9 cellular contexts compared by ENCODE assay signal in the genomic region with DNA sequence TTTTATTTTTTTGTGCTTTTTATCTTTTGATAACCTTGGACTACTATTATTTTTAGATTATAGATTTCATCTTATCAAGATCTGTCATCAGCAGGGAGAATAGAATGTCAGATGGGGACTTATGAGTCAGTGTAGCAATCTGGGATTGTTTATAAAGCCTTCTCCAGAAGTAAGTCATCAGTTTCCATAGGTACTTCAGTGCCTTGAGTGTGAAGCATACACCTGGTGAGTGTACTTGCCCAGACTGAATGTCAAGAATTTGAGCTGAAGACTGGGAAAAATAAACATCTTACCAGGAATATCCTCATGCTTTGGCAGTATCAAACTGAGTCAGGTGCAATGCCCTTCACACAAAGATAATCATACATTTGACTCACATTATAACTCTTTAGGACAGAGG. TPM values are rescaled to one million over a fixed set of nuclear protein-coding genes. Genes with fewer than 3 reads are reported as not detected.
A peak's percentile ranks its signal among the peaks of the same experiment; 100 is the strongest.
DNase-seq lines count a peak whose midpoint lies in the region; ATAC-seq and TF ChIP-seq lines count a peak whose summit lies in the region.
"Had no signal": no experiment of that assay in that cellular context is flagged by ENCODE, and none has a peak within 500 bp of the region (broad histone marks: within the 10 kb centered on the region; RNA-seq: fewer than 3 reads in every experiment).

No MANE protein-coding gene starts in this region.

- peak in 3 of 4 donors; percentile 36 to 96 (median 58) for TF ChIP-seq EP300 in upper lobe of left lung (IDR thresholded peaks at IDR 0.05)

- H3K9me3 Mint-ChIP-seq in activated naive CD4-positive, alpha-beta T cell treated with anti-CD3 and anti-CD28 coated beads, Interleukin-2, amount 50 U/mL, for 72 hours = peaks cover 0 to 3% of the 10 kb centered on the region in 2 donors

- H3K9ac ChIP-seq in iPS-18a (ENCODE audit: low read length) = no peak overlapping the region

- H3K9me3 ChIP-seq in SJCRH30 (replicated peaks) = no peaks in the 10 kb centered on the region
- no peaks in the 10 kb centered on the region for H3K9me3 ChIP-seq in iPS-18a (ENCODE audit: control insufficient read depth, low read depth, low read length)
- no peaks in the 10 kb centered on the region for H3K9me3 ChIP-seq in upper lobe of left lung
- H3K9me3 ChIP-seq: body of pancreas had no signal

- H3K4me1 ChIP-seq in SJCRH30 (peaks cover 29% of the 10 kb centered on the region), iPS-18a (ENCODE audit: control insufficient read depth, low read depth, low read length) (peaks cover 41% of the 10 kb centered on the region), upper lobe of left lung (peaks cover 12 to 52% (median 29%) of the 10 kb centered on the region in 4 donors)

- no peaks in the 10 kb centered on the region for H3K36me3 Mint-ChIP-seq in activated naive CD4-positive, alpha-beta T cell treated with anti-CD3 and anti-CD28 coated beads, Interleukin-2, amount 50 U/mL, for 72 hours

- H3K27ac ChIP-seq in SJCRH30 (peak overlapping the region; percentile 99), iPS-18a (ENCODE audit: low read length) (no peak overlapping the region), upper lobe of left lung (peak overlapping the region; percentile 66 to 96 (median 80))

- peak overlapping the region; percentile 93 for H3K4me3 ChIP-seq in SJCRH30
- H3K4me3 ChIP-seq in iPS-18a (ENCODE audit: low read length) = peak overlapping the region; percentile 82
- H3K4me3 ChIP-seq in upper lobe of left lung = peak overlapping the region in 2 of 4 donors; percentile 84
- H3K4me3 ChIP-seq: body of pancreas had no signal

- peak overlapping the region; percentile 41 to 82 for H3K27ac Mint-ChIP-seq in activated naive CD4-positive, alpha-beta T cell treated with anti-CD3 and anti-CD28 coated beads, Interleukin-2, amount 50 U/mL, for 72 hours

- TF ChIP-seq CTCF in upper lobe of left lung (IDR thresholded peaks at IDR 0.05) = no peak

- peak; percentile 37 to 51 for ATAC-seq in activated naive CD4-positive, alpha-beta T cell treated with anti-CD3 and anti-CD28 coated beads, Interleukin-2, amount 50 U/mL, for 72 hours
- peak in 1 of 2 donors; percentile 6 for ATAC-seq in upper lobe of left lung (ENCODE audit: low FRiP score in 2 of 2)
- no peak for ATAC-seq in HG03039 (IDR thresholded peaks at IDR 0.05; ENCODE audit: unreplicated experiment)
- no peak for ATAC-seq in GM19463 (IDR thresholded peaks at IDR 0.05; ENCODE audit: unreplicated experiment)
- ATAC-seq: body of pancreas had no signal

- no peak for DNase-seq in activated naive CD4-positive, alpha-beta T cell treated with anti-CD3 and anti-CD28 coated beads, Interleukin-2, amount 50 U/mL, for 72 hours (ENCODE audit: low spot score in 2 of 2)
- DNase-seq in activated naive CD4-positive, alpha-beta T cell treated with anti-CD3 and anti-CD28 coated beads, Interleukin-2, amount 50 U/mL, for 16 hours = no peak
- DNase-seq in SJCRH30 = peak in 1 of 2 experiments; percentile 28
- peak in 1 of 2 donors; percentile 34 for DNase-seq in upper lobe of left lung
- DNase-seq in cortex of kidney (lab: John Stamatoyannopoulos, UW) = no peak
- DNase-seq: body of pancreas had no signal

- H3K27me3 ChIP-seq in SJCRH30 = no peaks in the 10 kb centered on the region
- H3K27me3 ChIP-seq in iPS-18a (ENCODE audit: control insufficient read depth, insufficient read depth, low read length) = no peaks in the 10 kb centered on the region
- H3K27me3 ChIP-seq in upper lobe of left lung = no peaks in the 10 kb centered on the region
- H3K27me3 ChIP-seq: body of pancreas had no signal

- TF ChIP-seq POLR2A in upper lobe of left lung (IDR thresholded peaks at IDR 0.05) = peak in 1 of 4 donors; percentile 22

- no peaks in the 10 kb centered on the region for H3K36me3 ChIP-seq in SJCRH30
- no peaks in the 10 kb centered on the region for H3K36me3 ChIP-seq in iPS-18a (ENCODE audit: control insufficient read depth, low read depth, low read length)
- H3K36me3 ChIP-seq in upper lobe of left lung = no peaks in the 10 kb centered on the region

RNA-seq across cellular contexts. Expression of a gene that starts 2.2 kb away (rescaled TPM):
- 10 to 100 TPM; 14.6 to 16.7 TPM for total RNA-seq in activated naive CD4-positive, alpha-beta T cell treated with anti-CD3 and anti-CD28 coated beads, Interleukin-2, amount 50 U/mL, for 72 hours
- 42.3 and 47.3 TPM in 2 replicates for total RNA-seq in SJCRH30 (2014; rRNA removed; shearing (Covaris generic))
- 10 to 100 TPM; 10.1 to 52.9 (median 24.7) TPM for total RNA-seq in upper lobe of left lung

Comparison
In these comparisons a context has a peak if more than half of its experiments do, and no peak if none do; other contexts are left out.
1. ATAC-seq: peak in activated naive CD4-positive, alpha-beta T cell treated with anti-CD3 and anti-CD28 coated beads, Interleukin-2, amount 50 U/mL, for 72 hours (2 of 2); none in HG03039 (single experiment) and GM19463 (single experiment).